In the genomic region with DNA sequence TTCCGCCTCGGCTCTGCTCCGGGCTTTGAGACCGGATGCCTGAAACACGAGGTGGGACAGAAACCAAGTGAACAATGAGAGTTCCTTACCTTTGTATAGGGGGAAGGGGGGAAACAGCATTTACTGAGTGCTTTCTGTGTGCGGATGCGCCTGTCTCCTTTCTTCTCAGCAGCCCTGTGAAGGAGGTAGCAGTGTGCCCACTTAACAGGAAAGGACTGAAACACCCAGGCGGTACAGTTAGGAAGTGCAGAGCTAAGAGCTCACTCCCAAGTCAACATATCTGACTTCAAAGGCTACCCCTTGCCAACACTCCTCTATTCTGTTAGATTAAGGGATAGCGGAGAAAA, we compare ENCODE assay signal across 8 cellular contexts. TPM values are rescaled to one million over a fixed set of nuclear protein-coding genes. Genes with fewer than 3 reads are reported as not detected.
A peak's percentile ranks its signal among the peaks of the same experiment; 100 is the strongest.
DNase-seq lines count a peak whose midpoint lies in the region; ATAC-seq and TF ChIP-seq lines count a peak whose summit lies in the region.

No MANE protein-coding gene starts in this region.

- H3K9me3 ChIP-seq in subcutaneous abdominal adipose tissue (ENCODE audit: control insufficient read depth in 5 of 5, low read length in 5 of 5): no peaks in the 10 kb centered on the region

- intact Hi-C loops in left colon (cut with DNase I, micrococcal nuclease): no loop called here

- ATAC-seq in GM21423 (IDR thresholded peaks at IDR 0.05; ENCODE audit: unreplicated experiment) (peak; percentile 35), HG03571 (IDR thresholded peaks at IDR 0.05; ENCODE audit: unreplicated experiment) (peak; percentile 24), left colon (peak; percentile 69)

- CTCF ChIA-PET in RWPE1 (lab: Yijun Ruan, JAX): no interaction called here

- H3K4me1 ChIP-seq in subcutaneous abdominal adipose tissue (ENCODE audit: control insufficient read depth in 5 of 5, insufficient read depth in 5 of 5, low read length in 5 of 5): peaks cover 0 to 15% (median 7%) of the 10 kb centered on the region in 5 donors

- H3K4me3 ChIP-seq in choroid plexus epithelial cell (ENCODE audit: low read depth, low read length) (peak overlapping the region; percentile 67), subcutaneous abdominal adipose tissue (ENCODE audit: low read depth in 1 of 5, low read length in 5 of 5) (peak overlapping the region; percentile 61 to 70 (median 66))

- POLR2A ChIA-PET in RWPE1 (lab: Yijun Ruan, JAX; ENCODE audit: low non-redundant PET): no interaction called here

- H3K9ac ChIP-seq in subcutaneous abdominal adipose tissue (ENCODE audit: low read length in 5 of 5): peak overlapping the region in 4 of 5 donors; percentile 22 to 61 (median 38)

- TF ChIP-seq CTCF in RWPE1 (conservative IDR thresholded peaks at IDR 0.05; ENCODE audit: low read depth) (no peak), choroid plexus epithelial cell (conservative IDR thresholded peaks at IDR 0.05; ENCODE audit: low read depth, low read length) (peak; percentile 50)

- DNase-seq in GDM1 (lab: John Stamatoyannopoulos, UW) (peak; percentile 12), RWPE1 (ENCODE audit: low spot score) (peak; percentile 5), choroid plexus epithelial cell (ENCODE audit: low read depth) (peak; percentile 59), left colon (peak in 1 of 2 donors; percentile 21), middle frontal gyrus (ENCODE audit: extremely low spot score, low spot score) (no peak)

- peak overlapping the region; percentile 31; the same call in 1 of the 2 replicates for H3K27ac ChIP-seq in RWPE1
- H3K27ac ChIP-seq in subcutaneous abdominal adipose tissue (ENCODE audit: low read depth, low read length): no peak overlapping the region

- no peaks in the 10 kb centered on the region for H3K36me3 ChIP-seq in subcutaneous abdominal adipose tissue (ENCODE audit: control insufficient read depth in 5 of 5, insufficient read depth in 5 of 5, low read length in 5 of 5)

- H3K27me3 ChIP-seq in subcutaneous abdominal adipose tissue (ENCODE audit: control insufficient read depth in 5 of 5, insufficient read depth in 4 of 5, low read length in 5 of 5): peaks cover 3 to 12% (median 3%) of the 10 kb centered on the region in 5 donors

RNA-seq across cellular contexts. Expression of a gene that starts 43.1 kb away (rescaled TPM):
- 1 to 10 TPM in 1 of 2 donors, under 1 TPM in 1; 0.98 to 1.7 TPM for total RNA-seq in left colon
